In genomic region chr15:28094732-28095521, GRCh38 we compare ENCODE assay signal across 8 cellular contexts.
DNase-seq lines count a peak whose midpoint lies in the region; ATAC-seq lines count a peak whose summit lies in the region.

No MANE protein-coding gene starts in this region.

- no peak for ATAC-seq in HG03432 (IDR thresholded peaks at IDR 0.05; ENCODE audit: unreplicated experiment)

- peak; percentile 37 for DNase-seq in activated CD4-positive, alpha-beta T cell treated with anti-CD3 and anti-CD28 coated beads for 48 hours
- no peak for DNase-seq in activated CD4-positive, alpha-beta T cell treated with anti-CD3 and anti-CD28 coated beads, Interleukin-2, amount 50 U/mL, for 1 hour
- DNase-seq in astrocyte of the hippocampus (ENCODE audit: low read depth, low spot score), result peak; percentile 60
- peak; percentile 20 for DNase-seq in kidney tubule cell (ENCODE audit: low spot score)
- peak; percentile 5 for DNase-seq in stimulated activated naive CD4-positive, alpha-beta T cell treated with Interleukin-2 at 50 U/mL for 16 hours (lab: John Stamatoyannopoulos, UW)
- DNase-seq in NOMO-1 treated with dmso at 0.1 percent for 144 hours (lab: John Stamatoyannopoulos, UW; ENCODE audit: unreplicated experiment), result no peak
- DNase-seq in MV-4-11 (lab: John Stamatoyannopoulos, UW), result no peak

Comparison
In these comparisons a context has a peak if more than half of its experiments do, and no peak if none do; other contexts are left out.
1. DNase-seq: peak in activated CD4-positive, alpha-beta T cell treated with anti-CD3 and anti-CD28 coated beads for 48 hours (single experiment), astrocyte of the hippocampus (single experiment), kidney tubule cell (single experiment) and stimulated activated naive CD4-positive, alpha-beta T cell treated with Interleukin-2 at 50 U/mL for 16 hours (single experiment); none in activated CD4-positive, alpha-beta T cell treated with anti-CD3 and anti-CD28 coated beads, Interleukin-2, amount 50 U/mL, for 1 hour (single experiment), NOMO-1 treated with dmso at 0.1 percent for 144 hours (single experiment) and MV-4-11 (single experiment).